10 cellular contexts compared by ENCODE assay signal in the genomic region with DNA sequence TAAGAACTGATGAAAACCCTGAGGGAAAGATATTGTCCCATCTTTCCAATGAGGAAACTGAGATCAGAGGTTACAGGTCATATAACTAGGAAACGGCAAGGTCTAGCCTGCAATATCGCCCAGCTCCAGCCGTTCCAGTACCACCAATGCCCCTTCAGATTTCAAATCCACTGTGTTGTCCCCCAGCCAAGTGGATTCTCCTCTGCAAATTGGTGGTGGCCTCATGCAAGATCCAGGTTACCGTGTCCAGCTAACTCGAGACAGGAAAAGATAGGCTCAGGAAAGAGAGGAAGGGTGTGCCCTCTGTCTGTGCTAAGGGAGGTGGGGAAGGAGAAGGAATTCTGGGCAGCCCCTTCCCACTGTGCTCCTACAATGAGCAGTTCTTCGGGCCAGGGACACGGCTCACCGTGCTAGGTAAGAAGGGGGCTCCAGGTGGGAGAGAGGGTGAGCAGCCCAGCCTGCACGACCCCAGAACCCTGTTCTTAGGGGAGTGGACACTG. TPM values are rescaled to one million over a fixed set of nuclear protein-coding genes. Genes with fewer than 3 reads are reported as not detected.
A peak's percentile ranks its signal among the peaks of the same experiment; 100 is the strongest.
DNase-seq lines count a peak whose midpoint lies in the region; ATAC-seq and TF ChIP-seq lines count a peak whose summit lies in the region.
"Had no signal": no experiment of that assay in that cellular context is flagged by ENCODE, and none has a peak within 500 bp of the region (broad histone marks: within the 10 kb centered on the region; RNA-seq: fewer than 3 reads in every experiment).

No MANE protein-coding gene starts in this region.

- TF ChIP-seq POLR2A in heart left ventricle (IDR thresholded peaks at IDR 0.05) (no peak), right lobe of liver (IDR thresholded peaks at IDR 0.05) (no peak)

- H3K27me3 ChIP-seq in heart left ventricle (peaks cover 19 to 79% (median 43%) of the 10 kb centered on the region in 9 donors), right lobe of liver (peaks cover 0 to 14% of the 10 kb centered on the region in 2 donors)

- H3K4me1 ChIP-seq in heart left ventricle (peaks cover 0 to 19% (median 13%) of the 10 kb centered on the region in 12 donors), right lobe of liver (peaks cover 0 to 16% (median 0%) of the 10 kb centered on the region in 4 donors), urinary bladder (ENCODE audit: insufficient read depth) (no peaks in the 10 kb centered on the region)

- H3K36me3 Mint-ChIP-seq in activated naive CD8-positive, alpha-beta T cell treated with anti-CD3 and anti-CD28 coated beads, Interleukin-2, amount 10 ng/mL, durations not matched to agents 7 days and 5 days = peaks cover 63% of the 10 kb centered on the region

- H3K9me3 Mint-ChIP-seq in activated naive CD8-positive, alpha-beta T cell treated with anti-CD3 and anti-CD28 coated beads, Interleukin-2, amount 10 ng/mL, durations not matched to agents 7 days and 5 days = no peaks in the 10 kb centered on the region

- H3K9me3 ChIP-seq in heart left ventricle = no peaks in the 10 kb centered on the region
- no peaks in the 10 kb centered on the region for H3K9me3 ChIP-seq in right lobe of liver

- H3K4me1 Mint-ChIP-seq in activated naive CD8-positive, alpha-beta T cell treated with anti-CD3 and anti-CD28 coated beads, Interleukin-2, amount 10 ng/mL, durations not matched to agents 7 days and 5 days = peaks cover 63% of the 10 kb centered on the region

- no peak for DNase-seq in heart left ventricle
- no peak for DNase-seq in left cardiac atrium
- no peak for DNase-seq in activated naive CD8-positive, alpha-beta T cell treated with anti-CD3 and anti-CD28 coated beads, Interleukin-2, amount 10 ng/mL, durations not matched to agents 7 days and 5 days
- peak in 1 of 3 donors; percentile 10 for DNase-seq in right lobe of liver
- no peak for DNase-seq in OCI-M1 (lab: John Stamatoyannopoulos, UW)
- no peak for DNase-seq in SW480 (ENCODE audit: low spot score)
- no peak for DNase-seq in hippocampal formation (lab: John Stamatoyannopoulos, UW)

- no peaks in the 10 kb centered on the region for H3K27me3 Mint-ChIP-seq in activated naive CD8-positive, alpha-beta T cell treated with anti-CD3 and anti-CD28 coated beads, Interleukin-2, amount 10 ng/mL, durations not matched to agents 7 days and 5 days

- peak overlapping the region; percentile 99 for H3K27ac Mint-ChIP-seq in activated naive CD8-positive, alpha-beta T cell treated with anti-CD3 and anti-CD28 coated beads, Interleukin-2, amount 10 ng/mL, durations not matched to agents 7 days and 5 days

- intact Hi-C loops in heart left ventricle (cut with DNase I) (no loop called here), left cardiac atrium (cut with DNase I) (loop anchor here in 1 of 2 donors (10.0 kb wide), 1 partner anchor 59 kb away; the partner anchor contains the start of gene EPHB6), right lobe of liver (cut with DNase I) (no loop called here)

- peak overlapping the region; percentile 94 for H3K4me3 Mint-ChIP-seq in activated naive CD8-positive, alpha-beta T cell treated with anti-CD3 and anti-CD28 coated beads, Interleukin-2, amount 10 ng/mL, durations not matched to agents 7 days and 5 days

- H3K27ac ChIP-seq in heart left ventricle (peak overlapping the region in 2 of 12 donors; percentile 37 to 83), right lobe of liver (peak overlapping the region in 2 of 3 donors; percentile 18 to 39), urinary bladder (ENCODE audit: low read depth) (no peak overlapping the region)

- ATAC-seq in heart left ventricle = no peak
- ATAC-seq in left cardiac atrium = no peak
- no peak for ATAC-seq in activated naive CD8-positive, alpha-beta T cell treated with anti-CD3 and anti-CD28 coated beads, Interleukin-2, amount 10 ng/mL, durations not matched to agents 7 days and 5 days (ENCODE audit: low read depth)
- no peak for ATAC-seq in right lobe of liver

- WGBS in heart left ventricle, 4 donors = 23 to 43% (median 25%) methylated on average over 9 of the region's 9 CpGs
- 17% methylated on average over 9 of the region's 9 CpGs for WGBS in right lobe of liver (ENCODE audit: insufficient coverage, low coverage, low lambda C conversion rate, missing lambda C conversion rate)
- 30% methylated on average over 9 of the region's 9 CpGs for WGBS in urinary bladder

- H3K36me3 ChIP-seq in heart left ventricle (no peaks in the 10 kb centered on the region), right lobe of liver (no peaks in the 10 kb centered on the region), urinary bladder (ENCODE audit: insufficient read depth) (no peaks in the 10 kb centered on the region)

- peak overlapping the region in 7 of 12 donors; percentile 32 to 61 (median 50) for H3K4me3 ChIP-seq in heart left ventricle
- H3K4me3 ChIP-seq in right lobe of liver = peak overlapping the region in 1 of 3 donors; percentile 35
- peak overlapping the region; percentile 50 for H3K4me3 ChIP-seq in urinary bladder (ENCODE audit: low read depth, low read length)

- TF ChIP-seq CTCF in heart left ventricle (IDR thresholded peaks at IDR 0.05) (no peak), right lobe of liver (IDR thresholded peaks at IDR 0.05) (no peak)

- POLR2A ChIA-PET in activated naive CD8-positive, alpha-beta T cell treated with anti-CD3 and anti-CD28 coated beads, Interleukin-2, amount 10 ng/mL, durations not matched to agents 7 days and 5 days (lab: Charles Lee) = interaction anchor here (0.7 to 21.1 kb wide), 6 partner anchors 9 to 404 kb away, joined by 3 to 1271 read pairs (median 12); no protein-coding TSS in a partner anchor

RNA-seq across cellular contexts. Expression of gene PRSS2, which starts 25.3 kb away (rescaled TPM):
- total RNA-seq in heart left ventricle (1 to 10 TPM in 5 of 9 donors, not detected in 4; 2.2 to 8.4 (median 6.1) TPM), left cardiac atrium (not detected), right lobe of liver (under 1 TPM in 1 of 6 experiments, not detected in 5; 0.26 TPM), urinary bladder (not detected)
- polyA plus RNA-seq in heart left ventricle (1 to 10 TPM in 1 of 2 donors, not detected in 1; 1.0 TPM), urinary bladder (3.2 TPM)
- total RNA-seq in activated naive CD8-positive, alpha-beta T cell treated with anti-CD3 and anti-CD28 coated beads, Interleukin-2, amount 10 ng/mL, durations not matched to agents 7 days and 5 days = not detected
- total RNA-seq: dermis blood vessel endothelial cell, M059J had no signal

RNA-seq across cellular contexts. Expression of gene PRSS1, which starts 46.8 kb away (rescaled TPM):
- total RNA-seq in heart left ventricle (1 to 10 TPM in 5 of 9 donors, not detected in 4; 2.6 to 4.3 (median 3.2) TPM), left cardiac atrium (not detected), right lobe of liver (not detected), urinary bladder (not detected)
- polyA plus RNA-seq in heart left ventricle (1 to 10 TPM in 1 of 2 donors, not detected in 1; 1.3 TPM), urinary bladder (3.0 TPM)
- total RNA-seq in activated naive CD8-positive, alpha-beta T cell treated with anti-CD3 and anti-CD28 coated beads, Interleukin-2, amount 10 ng/mL, durations not matched to agents 7 days and 5 days = not detected
- total RNA-seq: dermis blood vessel endothelial cell, M059J had no signal

RNA-seq across cellular contexts. Expression of gene EPHB6, which starts 58.8 kb away (rescaled TPM):
- total RNA-seq in heart left ventricle = 10 to 100 TPM in 1 of 9 donors, 1 to 10 TPM in 8; 1.5 to 20.3 (median 3.3) TPM
- 1 to 10 TPM; 1.6 to 4.2 TPM for polyA plus RNA-seq in heart left ventricle
- 10 to 100 TPM in 1 of 2 donors, 1 to 10 TPM in 1; 9.3 to 11.1 TPM for total RNA-seq in left cardiac atrium
- 10 to 100 TPM; 20.1 to 25.2 TPM for total RNA-seq in activated naive CD8-positive, alpha-beta T cell treated with anti-CD3 and anti-CD28 coated beads, Interleukin-2, amount 10 ng/mL, durations not matched to agents 7 days and 5 days
- 1 to 10 TPM; 1.5 to 6.1 (median 3.2) TPM for total RNA-seq in right lobe of liver
- 10.8 TPM for total RNA-seq in urinary bladder
- polyA plus RNA-seq in urinary bladder = 23.4 TPM
- total RNA-seq: M059J had no signal
